26 cellular contexts compared by ENCODE assay signal in genomic region chrX:66632473-66632872, GRCh38. TPM values are rescaled to one million over a fixed set of nuclear protein-coding genes. Genes with fewer than 3 reads are reported as not detected.
DNase-seq lines count a peak whose midpoint lies in the region; TF ChIP-seq lines count a peak whose summit lies in the region.
"Had no signal": no experiment of that assay in that cellular context is flagged by ENCODE, and none has a peak within 500 bp of the region (broad histone marks: within the 10 kb centered on the region; RNA-seq: fewer than 3 reads in every experiment).

No MANE protein-coding gene starts in this region.

- peaks cover 85% of the 10 kb centered on the region for H3K4me1 Mint-ChIP-seq in HFFc6 (ENCODE audit: low read depth)
- H3K4me1 Mint-ChIP-seq: CD14-positive monocyte had no signal

- H3K27me3 ChIP-seq in ACC112 (ENCODE audit: insufficient read depth, low read length), result no peaks in the 10 kb centered on the region
- H3K27me3 ChIP-seq in brain microvascular endothelial cell (replicated peaks), result no peaks in the 10 kb centered on the region
- H3K27me3 ChIP-seq: neural progenitor cell, Peyer's patch, upper lobe of right lung had no signal

- no peaks in the 10 kb centered on the region for H3K36me3 ChIP-seq in ACC112 (ENCODE audit: insufficient read depth, low read length)
- H3K36me3 ChIP-seq in brain microvascular endothelial cell (replicated peaks), result no peaks in the 10 kb centered on the region
- H3K36me3 ChIP-seq: neural progenitor cell, Peyer's patch, upper lobe of right lung had no signal

- peak overlapping the region; percentile 93 for H3K27ac Mint-ChIP-seq in HFFc6
- H3K27ac Mint-ChIP-seq: activated CD8-positive, alpha-beta T cell treated with anti-CD3 and anti-CD28 coated beads for 36 hours; CD14-positive monocyte; GM23338; neural progenitor cell had no signal

- no peak for TF ChIP-seq CTCF in HFFc6 (IDR thresholded peaks at IDR 0.05)
- no peak for TF ChIP-seq CTCF in brain microvascular endothelial cell (IDR thresholded peaks at IDR 0.05; ENCODE audit: low read depth, low read length, missing control alignments)

- DNase-seq in HFFc6, result peak; percentile 45
- DNase-seq in brain microvascular endothelial cell, result no peak
- peak; percentile 38 for DNase-seq in kidney tubule cell (ENCODE audit: low spot score)
- DNase-seq in stimulated activated CD4-positive, alpha-beta T cell treated with anti-CD3 and anti-CD28 coated beads, Interleukin-2, amount 100 ng/mL, for 48 hours, result no peak
- no peak for DNase-seq in NOMO-1 treated with dmso at 0.1 percent for 144 hours (lab: John Stamatoyannopoulos, UW; ENCODE audit: unreplicated experiment)
- DNase-seq in DMS53 (lab: John Stamatoyannopoulos, UW), result no peak
- no peak for DNase-seq in activated CD8-positive, alpha-beta memory T cell treated with anti-CD3 and anti-CD28 coated beads, Interleukin-2, amount 50 U/mL, for 48 hours
- DNase-seq: activated CD8-positive, alpha-beta T cell treated with anti-CD3 and anti-CD28 coated beads for 36 hours; activated naive CD4-positive, alpha-beta T cell treated with anti-CD3 and anti-CD28 coated beads, Interleukin-2, amount 50 U/mL, for 16 hours; activated T-cell treated with anti-CD3 and anti-CD28 coated beads, Interleukin-2, amount 50 U/mL, for 4 hours; effector CD8-positive, alpha-beta T cell; GF-D8; mucosa of descending colon; MV-4-11; NCI-H187; Peyer's patch; psoas muscle; T1000; upper lobe of right lung had no signal

- H3K27me3 Mint-ChIP-seq in HFFc6 (ENCODE audit: insufficient read depth), result no peaks in the 10 kb centered on the region

- H3K9me3 Mint-ChIP-seq in HFFc6, result no peaks in the 10 kb centered on the region
- H3K9me3 Mint-ChIP-seq: activated CD8-positive, alpha-beta T cell treated with anti-CD3 and anti-CD28 coated beads for 36 hours; activated T-cell treated with anti-CD3 and anti-CD28 coated beads, Interleukin-2, amount 50 U/mL, for 4 hours; GM23338 had no signal

- H3K4me1 ChIP-seq in ACC112 (ENCODE audit: control insufficient read depth, insufficient read depth, low read length, unreplicated experiment), result peaks cover 29% of the 10 kb centered on the region
- H3K4me1 ChIP-seq: Peyer's patch, psoas muscle, upper lobe of right lung had no signal

- H2AFZ ChIP-seq in ACC112 (ENCODE audit: low read length, unreplicated experiment), result no peak overlapping the region
- H2AFZ ChIP-seq: GM23338, neural progenitor cell had no signal

- peak overlapping the region; percentile 99 for H3K27ac ChIP-seq in ACC112 (ENCODE audit: low read depth, low read length)
- H3K27ac ChIP-seq in brain microvascular endothelial cell, result peak overlapping the region; percentile 87
- H3K27ac ChIP-seq: neural progenitor cell, Peyer's patch, psoas muscle, upper lobe of right lung had no signal

- H3K36me3 Mint-ChIP-seq in HFFc6 (ENCODE audit: low read depth), result peaks cover 22% of the 10 kb centered on the region
- H3K36me3 Mint-ChIP-seq: CD14-positive monocyte, neural progenitor cell had no signal

- in situ Hi-C loops in brain microvascular endothelial cell (cut with HindIII; ENCODE audit: low pct_ligation_motif_present, low sequenced_read_pairs), result no loop called here

- H3K79me2 ChIP-seq in ACC112 (ENCODE audit: control insufficient read depth, insufficient read depth, low read length, unreplicated experiment), result peaks cover 46% of the 10 kb centered on the region

- H3K4me3 Mint-ChIP-seq in HFFc6, result peak overlapping the region; percentile 83
- H3K4me3 Mint-ChIP-seq: activated CD8-positive, alpha-beta T cell treated with anti-CD3 and anti-CD28 coated beads for 36 hours; activated T-cell treated with anti-CD3 and anti-CD28 coated beads, Interleukin-2, amount 50 U/mL, for 4 hours; CD14-positive monocyte; GM23338; neural progenitor cell had no signal

- peak overlapping the region; percentile 56 for H3K4me3 ChIP-seq in ACC112 (ENCODE audit: low read depth, low read length)
- no peak overlapping the region for H3K4me3 ChIP-seq in brain microvascular endothelial cell (ENCODE audit: low read depth, low read length)
- H3K4me3 ChIP-seq: GM12878, GM23338, K562, mucosa of descending colon, neural progenitor cell, Peyer's patch, psoas muscle, upper lobe of right lung had no signal

RNA-seq across cellular contexts. Expression of gene EDA2R, which starts 6.4 kb away (rescaled TPM):
- total RNA-seq in HFFc6 (2021; fragmentation: NEBNext Ultra II Directional; extraction: Animal tissue kit (Norgen Biotek cat#: 25700)), result 10 to 100 TPM; 23.2 to 28.2 (median 24.1) TPM
- total RNA-seq: A673 had no signal

Comparison
In these comparisons a context has a peak if more than half of its experiments do, and no peak if none do; other contexts are left out.
1. DNase-seq: peak in HFFc6 (single experiment) and kidney tubule cell (single experiment); none in brain microvascular endothelial cell (single experiment), stimulated activated CD4-positive, alpha-beta T cell treated with anti-CD3 and anti-CD28 coated beads, Interleukin-2, amount 100 ng/mL, for 48 hours (0 of 2), NOMO-1 treated with dmso at 0.1 percent for 144 hours (single experiment), DMS53 (single experiment) and activated CD8-positive, alpha-beta memory T cell treated with anti-CD3 and anti-CD28 coated beads, Interleukin-2, amount 50 U/mL, for 48 hours (single experiment).